ENCODE assay signal across 20 cellular contexts in genomic region chr5:168962323-168962722, GRCh38.
DNase-seq lines count a peak whose midpoint lies in the region; ATAC-seq and TF ChIP-seq lines count a peak whose summit lies in the region.
"Had no signal": no experiment of that assay in that cellular context is flagged by ENCODE, and none has a peak within 500 bp of the region (broad histone marks: within the 10 kb centered on the region; RNA-seq: fewer than 3 reads in every experiment).

No MANE protein-coding gene starts in this region.

- no peaks in the 10 kb centered on the region for H3K36me3 ChIP-seq in osteoblast (ENCODE audit: insufficient read depth, low read length)
- H3K36me3 ChIP-seq: BE2C had no signal

- no peaks in the 10 kb centered on the region for H4K20me1 ChIP-seq in osteoblast (ENCODE audit: insufficient read depth, low read length)

- H3K36me3 Mint-ChIP-seq in T-helper 17 cell (ENCODE audit: low read depth): no peaks in the 10 kb centered on the region
- peaks cover 4% of the 10 kb centered on the region for H3K36me3 Mint-ChIP-seq in type B pancreatic cell
- H3K36me3 Mint-ChIP-seq: IgD-negative memory B cell had no signal

- H3K4me3 ChIP-seq in fibroblast of the aortic adventitia (ENCODE audit: low read depth, low read length): no peak overlapping the region
- no peak overlapping the region for H3K4me3 ChIP-seq in osteoblast (ENCODE audit: insufficient read depth, low read length)

- peaks cover 3% of the 10 kb centered on the region for H3K27me3 ChIP-seq in osteoblast (ENCODE audit: insufficient read depth, low read length)
- H3K27me3 ChIP-seq: BE2C had no signal

- H3K79me2 ChIP-seq in osteoblast (ENCODE audit: insufficient read depth, low read length): no peaks in the 10 kb centered on the region

- no peaks in the 10 kb centered on the region for H3K4me1 ChIP-seq in osteoblast (ENCODE audit: insufficient read depth, low read length)
- H3K4me1 ChIP-seq: BE2C had no signal

- H2AFZ ChIP-seq in osteoblast (ENCODE audit: low read length): no peak overlapping the region

- H3K9me3 ChIP-seq in T-helper 17 cell (ENCODE audit: control insufficient read depth, low read length, poor library complexity, severe bottlenecking): no peaks in the 10 kb centered on the region
- H3K9me3 ChIP-seq in osteoblast (ENCODE audit: low read depth, low read length): no peaks in the 10 kb centered on the region
- H3K9me3 ChIP-seq: BE2C, Caco-2 had no signal

- peak overlapping the region; percentile 51 for H3K27ac Mint-ChIP-seq in T-helper 17 cell
- peak overlapping the region; percentile 17 for H3K27ac Mint-ChIP-seq in type B pancreatic cell
- H3K27ac Mint-ChIP-seq: CD4-positive, alpha-beta T cell had no signal

- H3K27me3 Mint-ChIP-seq in T-helper 17 cell (peaks cover 12% of the 10 kb centered on the region), type B pancreatic cell (peaks cover 15% of the 10 kb centered on the region)

- H3K27ac ChIP-seq in osteoblast (ENCODE audit: low read depth, low read length): no peak overlapping the region

- H3K4me3 Mint-ChIP-seq in T-helper 17 cell (no peak overlapping the region), type B pancreatic cell (no peak overlapping the region)
- H3K4me3 Mint-ChIP-seq: CD4-positive, alpha-beta T cell; IgD-negative memory B cell had no signal

- DNase-seq in ELF-1 (ENCODE audit: low read depth, low spot score): peak; percentile 64
- no peak for DNase-seq in T-helper 17 cell
- peak; percentile 58 for DNase-seq in fibroblast of the aortic adventitia (ENCODE audit: low read depth)
- DNase-seq in type B pancreatic cell (ENCODE audit: extremely low spot score, unreplicated experiment): no peak
- no peak for DNase-seq in osteoblast (ENCODE audit: insufficient read length, low spot score, missing footprints)
- no peak for DNase-seq in pons (ENCODE audit: low spot score)
- DNase-seq in stimulated activated CD4-positive, alpha-beta T cell treated with anti-CD3 and anti-CD28 coated beads, Interleukin-4, amount 100 ng/mL, for 24 hours: no peak
- DNase-seq: BE2C; Caco-2; CD4-positive, alpha-beta T cell; HCEC 1CT; Karpas-422; NCI-H1436; NCI-H2029; NCI-H2171; NCI-H526; PC-3; RPMI8226; SHP77 treated with DMSO at 0.1 percent for 48 hours had no signal

- ATAC-seq in T-helper 17 cell: no peak
- ATAC-seq: PC-3 had no signal

- H3K4me2 ChIP-seq in osteoblast (ENCODE audit: insufficient read depth, low read length): no peak overlapping the region

- H3K4me1 Mint-ChIP-seq in T-helper 17 cell: peaks cover 14% of the 10 kb centered on the region
- peaks cover 23% of the 10 kb centered on the region for H3K4me1 Mint-ChIP-seq in type B pancreatic cell (ENCODE audit: unreplicated experiment)
- H3K4me1 Mint-ChIP-seq: IgD-negative memory B cell had no signal

- TF ChIP-seq CTCF in fibroblast of the aortic adventitia (IDR thresholded peaks at IDR 0.05; ENCODE audit: insufficient read depth, low read length): no peak
- TF ChIP-seq CTCF in type B pancreatic cell (conservative IDR thresholded peaks at IDR 0.05): no peak
- no peak for TF ChIP-seq CTCF in osteoblast (IDR thresholded peaks at IDR 0.05; ENCODE audit: extremely low read depth, low read depth, low read length)

- no peaks in the 10 kb centered on the region for H3K9me3 Mint-ChIP-seq in type B pancreatic cell
- H3K9me3 Mint-ChIP-seq: CD4-positive, alpha-beta T cell; IgD-negative memory B cell had no signal

Comparison
In these comparisons a context has a peak if more than half of its experiments do, and no peak if none do; other contexts are left out.
1. DNase-seq: peak in ELF-1 (single experiment) and fibroblast of the aortic adventitia (single experiment); none in T-helper 17 cell (0 of 3), type B pancreatic cell (single experiment), osteoblast (single experiment), pons (single experiment) and stimulated activated CD4-positive, alpha-beta T cell treated with anti-CD3 and anti-CD28 coated beads, Interleukin-4, amount 100 ng/mL, for 24 hours (single experiment).